Comparison of ENCODE assay signal across 1 cellular context in the genomic region with DNA sequence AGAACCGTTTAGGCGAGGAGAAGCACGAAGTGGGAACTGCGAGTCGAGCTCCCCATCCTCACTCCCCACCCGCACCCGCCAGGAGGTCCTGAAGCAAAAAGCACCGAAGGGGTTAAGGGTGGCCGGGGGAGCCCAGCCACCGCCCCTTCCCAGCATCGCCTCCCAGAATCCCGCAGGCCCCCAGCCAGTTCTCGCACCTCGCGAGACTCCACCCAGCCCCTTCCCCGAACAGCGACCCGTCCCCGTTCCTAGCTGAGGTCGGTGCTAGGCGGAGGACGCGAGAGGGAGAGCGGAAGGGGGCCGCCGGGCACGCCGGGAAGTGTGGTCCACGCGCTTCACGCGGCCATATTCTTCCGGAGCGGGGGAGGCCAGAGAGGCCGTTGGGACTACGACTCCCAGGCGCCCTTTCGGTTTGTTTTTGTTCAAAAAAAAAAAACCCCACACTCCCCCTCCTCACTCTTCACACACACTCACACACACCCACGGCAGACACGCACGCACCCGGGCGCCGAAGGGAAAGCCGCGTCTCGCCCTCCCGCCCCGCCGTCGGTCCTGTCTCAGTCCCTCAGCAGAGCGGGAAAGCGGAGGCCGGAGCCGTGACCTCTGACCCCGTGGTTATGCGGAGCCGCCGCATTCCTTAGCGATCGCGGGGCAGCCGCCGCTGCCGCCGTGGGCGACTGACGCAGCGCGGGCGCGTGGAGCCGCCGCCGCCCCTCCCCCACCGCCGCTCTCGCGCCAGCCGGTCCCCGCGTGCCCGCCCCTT.
TF ChIP-seq lines count a peak whose summit lies in the region.

ASXL1 (plus strand) TSS at position 463 of the 763 bp plus-strand sequence. CDS start 445 bp downstream, outside the sequence.

TF ChIP-seq in K562, 482 proteins besides CTCF, POLR2A, EP300 and RAD21 (continued from another document and continues in another):
- TF ChIP-seq, protein P1, sequence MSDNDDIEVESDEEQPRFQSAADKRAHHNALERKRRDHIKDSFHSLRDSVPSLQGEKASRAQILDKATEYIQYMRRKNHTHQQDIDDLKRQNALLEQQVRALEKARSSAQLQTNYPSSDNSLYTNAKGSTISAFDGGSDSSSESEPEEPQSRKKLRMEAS (CRISPR knock-in tag; IDR thresholded peaks at IDR 0.05), result peak; percentile 79
- TF ChIP-seq, protein P2, sequence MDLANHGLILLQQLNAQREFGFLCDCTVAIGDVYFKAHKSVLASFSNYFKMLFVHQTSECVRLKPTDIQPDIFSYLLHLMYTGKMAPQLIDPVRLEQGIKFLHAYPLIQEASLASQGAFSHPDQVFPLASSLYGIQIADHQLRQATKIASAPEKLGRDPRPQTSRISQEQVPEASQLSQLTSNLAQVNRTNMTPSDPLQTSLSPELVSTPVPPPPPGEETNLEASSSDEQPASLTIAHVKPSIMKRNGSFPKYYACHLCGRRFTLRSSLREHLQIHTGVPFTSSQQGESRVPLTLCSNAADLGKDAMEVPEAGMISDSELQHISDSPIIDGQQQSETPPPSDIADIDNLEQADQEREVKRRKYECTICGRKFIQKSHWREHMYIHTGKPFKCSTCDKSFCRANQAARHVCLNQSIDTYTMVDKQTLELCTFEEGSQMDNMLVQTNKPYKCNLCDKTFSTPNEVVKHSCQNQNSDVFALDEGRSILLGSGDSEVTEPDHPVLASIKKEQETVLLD (IDR thresholded peaks at IDR 0.05), result peak; percentile 87
- TF ChIP-seq ZC3H4 (CRISPR knock-in tag; IDR thresholded peaks at IDR 0.05; ENCODE audit: borderline replicate concordance) (no peak), CBFA2T2 (conservative IDR thresholded peaks at IDR 0.05) (no peak), ZNF592 (IDR thresholded peaks at IDR 0.05) (no peak), ZNF354B (CRISPR knock-in tag; IDR thresholded peaks at IDR 0.05) (no peak), FOXK1 (CRISPR knock-in tag; IDR thresholded peaks at IDR 0.05; ENCODE audit: borderline replicate concordance) (no peak), ZSCAN32 (CRISPR knock-in tag; IDR thresholded peaks at IDR 0.05) (no peak), ARID2 (IDR thresholded peaks at IDR 0.05) (no peak), HEY1 (CRISPR knock-in tag; IDR thresholded peaks at IDR 0.05; ENCODE audit: borderline replicate concordance) (no peak), SMAD1 (IDR thresholded peaks at IDR 0.05; ENCODE audit: low read depth, low read length, partially characterized antibody) (peak; percentile 24), RBFOX2 (IDR thresholded peaks at IDR 0.05; ENCODE audit: low read depth, low read length) (peak; percentile 92), ETV5 (CRISPR knock-in tag; IDR thresholded peaks at IDR 0.05; ENCODE audit: low read depth) (peak; percentile 91), ZNF224 (CRISPR knock-in tag; IDR thresholded peaks at IDR 0.05) (no peak), ZNF143 (CRISPR knock-in tag; IDR thresholded peaks at IDR 0.05) (peak; percentile 94), ZBTB7A (IDR thresholded peaks at IDR 0.05; ENCODE audit: borderline replicate concordance, control insufficient read depth, low read depth, low read length) (peak; percentile 99), ZNF766 (CRISPR knock-in tag; conservative IDR thresholded peaks at IDR 0.05) (peak; percentile 59; the same call in 1 of the 2 replicates), PATZ1 (CRISPR knock-in tag; IDR thresholded peaks at IDR 0.05; ENCODE audit: borderline replicate concordance) (no peak), CHD1 (IDR thresholded peaks at IDR 0.05; ENCODE audit: low read length) (no peak), ZNF124 (CRISPR knock-in tag; IDR thresholded peaks at IDR 0.05) (no peak), ZNF12 (CRISPR knock-in tag; IDR thresholded peaks at IDR 0.05) (no peak), TCFL5 (CRISPR knock-in tag; conservative IDR thresholded peaks at IDR 0.05) (no peak), ZSCAN29 (IDR thresholded peaks at IDR 0.05) (no peak), MTA3 (IDR thresholded peaks at IDR 0.05; ENCODE audit: borderline replicate concordance) (peak; percentile 67), ZNF280A (IDR thresholded peaks at IDR 0.05; ENCODE audit: low read depth, partially characterized antibody) (no peak), HES1 (IDR thresholded peaks at IDR 0.05; ENCODE audit: low read depth) (no peak), TCF7 (IDR thresholded peaks at IDR 0.05; ENCODE audit: borderline replicate concordance) (no peak), TAF9B (IDR thresholded peaks at IDR 0.05; ENCODE audit: partially characterized antibody) (peak; percentile 89), BCOR (IDR thresholded peaks at IDR 0.05) (no peak), E4F1 (CRISPR knock-in tag; IDR thresholded peaks at IDR 0.05; ENCODE audit: borderline replicate concordance) (no peak), TFAM (CRISPR knock-in tag; conservative IDR thresholded peaks at IDR 0.05) (no peak), BMI1 (IDR thresholded peaks at IDR 0.05; ENCODE audit: low read length) (no peak), ZNF76 (CRISPR knock-in tag; IDR thresholded peaks at IDR 0.05; ENCODE audit: borderline replicate concordance) (no peak), BACH1 (tag; IDR thresholded peaks at IDR 0.05) (no peak), XRCC5 (IDR thresholded peaks at IDR 0.05; ENCODE audit: low read depth, low read length) (peak; percentile 52; the same call in 1 of the 2 replicates), ZNF79 (CRISPR knock-in tag; IDR thresholded peaks at IDR 0.05; ENCODE audit: low read depth) (no peak), SAFB2 (IDR thresholded peaks at IDR 0.05; ENCODE audit: borderline replicate concordance, low read depth, low read length, severe bottlenecking) (no peak), CGGBP1 (CRISPR knock-in tag; IDR thresholded peaks at IDR 0.05) (no peak)
- TF ChIP-seq, protein P3, sequence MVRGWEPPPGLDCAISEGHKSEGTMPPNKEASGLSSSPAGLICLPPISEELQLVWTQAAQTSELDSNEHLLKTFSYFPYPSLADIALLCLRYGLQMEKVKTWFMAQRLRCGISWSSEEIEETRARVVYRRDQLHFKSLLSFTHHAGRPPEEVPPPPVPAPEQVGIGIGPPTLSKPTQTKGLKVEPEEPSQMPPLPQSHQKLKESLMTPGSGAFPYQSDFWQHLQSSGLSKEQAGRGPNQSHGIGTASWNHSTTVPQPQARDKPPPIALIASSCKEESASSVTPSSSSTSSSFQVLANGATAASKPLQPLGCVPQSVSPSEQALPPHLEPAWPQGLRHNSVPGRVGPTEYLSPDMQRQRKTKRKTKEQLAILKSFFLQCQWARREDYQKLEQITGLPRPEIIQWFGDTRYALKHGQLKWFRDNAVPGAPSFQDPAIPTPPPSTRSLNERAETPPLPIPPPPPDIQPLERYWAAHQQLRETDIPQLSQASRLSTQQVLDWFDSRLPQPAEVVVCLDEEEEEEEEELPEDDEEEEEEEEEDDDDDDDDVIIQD (CRISPR knock-in tag; IDR thresholded peaks at IDR 0.05), result no peak
- TF ChIP-seq, protein P4, sequence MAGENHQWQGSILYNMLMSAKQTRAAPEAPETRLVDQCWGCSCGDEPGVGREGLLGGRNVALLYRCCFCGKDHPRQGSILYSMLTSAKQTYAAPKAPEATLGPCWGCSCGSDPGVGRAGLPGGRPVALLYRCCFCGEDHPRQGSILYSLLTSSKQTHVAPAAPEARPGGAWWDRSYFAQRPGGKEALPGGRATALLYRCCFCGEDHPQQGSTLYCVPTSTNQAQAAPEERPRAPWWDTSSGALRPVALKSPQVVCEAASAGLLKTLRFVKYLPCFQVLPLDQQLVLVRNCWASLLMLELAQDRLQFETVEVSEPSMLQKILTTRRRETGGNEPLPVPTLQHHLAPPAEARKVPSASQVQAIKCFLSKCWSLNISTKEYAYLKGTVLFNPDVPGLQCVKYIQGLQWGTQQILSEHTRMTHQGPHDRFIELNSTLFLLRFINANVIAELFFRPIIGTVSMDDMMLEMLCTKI (IDR thresholded peaks at IDR 0.05; ENCODE audit: partially characterized antibody), result no peak
- TF ChIP-seq, protein P5, sequence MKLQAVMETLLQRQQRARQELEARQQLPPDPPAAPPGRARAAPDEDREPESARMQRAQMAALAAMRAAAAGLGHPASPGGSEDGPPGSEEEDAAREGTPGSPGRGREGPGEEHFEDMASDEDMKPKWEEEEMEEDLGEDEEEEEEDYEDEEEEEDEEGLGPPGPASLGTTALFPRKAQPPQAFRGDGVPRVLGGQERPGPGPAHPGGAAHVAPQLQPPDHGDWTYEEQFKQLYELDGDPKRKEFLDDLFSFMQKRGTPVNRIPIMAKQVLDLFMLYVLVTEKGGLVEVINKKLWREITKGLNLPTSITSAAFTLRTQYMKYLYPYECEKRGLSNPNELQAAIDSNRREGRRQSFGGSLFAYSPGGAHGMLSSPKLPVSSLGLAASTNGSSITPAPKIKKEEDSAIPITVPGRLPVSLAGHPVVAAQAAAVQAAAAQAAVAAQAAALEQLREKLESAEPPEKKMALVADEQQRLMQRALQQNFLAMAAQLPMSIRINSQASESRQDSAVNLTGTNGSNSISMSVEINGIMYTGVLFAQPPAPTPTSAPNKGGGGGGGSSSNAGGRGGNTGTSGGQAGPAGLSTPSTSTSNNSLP (IDR thresholded peaks at IDR 0.05; ENCODE audit: borderline replicate concordance, low read depth, low read length), result no peak
